9 cellular contexts compared by ENCODE assay signal in genomic region chr22:44363214-44363979, GRCh38. TPM values are rescaled to one million over a fixed set of nuclear protein-coding genes. Genes with fewer than 3 reads are reported as not detected.
DNase-seq lines count a peak whose midpoint lies in the region; ATAC-seq and TF ChIP-seq lines count a peak whose summit lies in the region.
"Had no signal": no experiment of that assay in that cellular context is flagged by ENCODE, and none has a peak within 500 bp of the region (broad histone marks: within the 10 kb centered on the region; RNA-seq: fewer than 3 reads in every experiment).

No MANE protein-coding gene starts in this region.

- peak overlapping the region; percentile 95; the same call in 2 of the 3 replicates for H2BK15ac ChIP-seq in IMR-90 (ENCODE audit: low read depth, low read length)

- TF ChIP-seq CTCF in IMR-90 (conservative IDR thresholded peaks at IDR 0.05; ENCODE audit: low read depth, low read length) (no peak), choroid plexus epithelial cell (conservative IDR thresholded peaks at IDR 0.05; ENCODE audit: low read depth, low read length) (no peak), right lobe of liver (IDR thresholded peaks at IDR 0.05) (no peak)

- POLR2A ChIA-PET in IMR-90 (lab: Charles Lee; ENCODE audit: unreplicated experiment) = no interaction called here

- peak overlapping the region; percentile 89 for H3K18ac ChIP-seq in IMR-90 (ENCODE audit: low read depth, low read length)

- H2BK120ac ChIP-seq in IMR-90 (ENCODE audit: low read depth, low read length) = peak overlapping the region; percentile 100

- peak overlapping the region; percentile 98 for H2AK5ac ChIP-seq in IMR-90 (ENCODE audit: low read depth, low read length)

- peak overlapping the region; percentile 100 for H4K91ac ChIP-seq in IMR-90 (ENCODE audit: insufficient read depth, low read depth, low read length)

- H3K4me1 ChIP-seq in IMR-90 (ENCODE audit: control insufficient read depth, insufficient read depth, low read length) = peaks cover 49% of the 10 kb centered on the region
- H3K4me1 ChIP-seq in right lobe of liver = no peaks in the 10 kb centered on the region
- H3K4me1 ChIP-seq in urinary bladder (ENCODE audit: insufficient read depth) = no peaks in the 10 kb centered on the region

- no peaks in the 10 kb centered on the region for H3K4me1 Mint-ChIP-seq in T-helper 17 cell

- in situ Hi-C loops in IMR-90 (cut with MboI; ENCODE audit: low sequenced_read_pairs) = no loop called here

- TF ChIP-seq POLR2A in IMR-90 (IDR thresholded peaks at IDR 0.05; ENCODE audit: low read depth, low read length) = peak; percentile 81
- TF ChIP-seq POLR2A in right lobe of liver (IDR thresholded peaks at IDR 0.05) = no peak

- H2BK20ac ChIP-seq in IMR-90 (ENCODE audit: low read depth, low read length) = peak overlapping the region; percentile 96

- peaks cover 27% of the 10 kb centered on the region for H3K9me1 ChIP-seq in IMR-90 (ENCODE audit: insufficient read depth, low read length)

- H3K79me1 ChIP-seq in IMR-90 (ENCODE audit: low read depth in 1 of 2, low read length in 2 of 2) = peaks cover 0 to 5% of the 10 kb centered on the region in 2 experiments; a peak in 1 of 4 replicates

- peak; percentile 31; the same call in 1 of the 2 replicates for TF ChIP-seq RAD21 in IMR-90 (IDR thresholded peaks at IDR 0.05; ENCODE audit: low read length)

- peak overlapping the region; percentile 96 for H3K14ac ChIP-seq in IMR-90 (replicated peaks; ENCODE audit: low read depth, low read length)

- H3K27me3 Mint-ChIP-seq in T-helper 17 cell = peaks cover 22% of the 10 kb centered on the region

- H2AFZ ChIP-seq in IMR-90 (replicated peaks; ENCODE audit: low read length, poor library complexity) = peak overlapping the region; percentile 96

- peak overlapping the region; percentile 62 for H3K9ac ChIP-seq in IMR-90 (ENCODE audit: low read depth, low read length)

- H4K5ac ChIP-seq in IMR-90 (ENCODE audit: low read depth, low read length) = peak overlapping the region; percentile 85

- peak overlapping the region; percentile 92 for H3K56ac ChIP-seq in IMR-90 (ENCODE audit: extremely low read depth, insufficient read depth, low read length)

- WGBS in IMR-90 (ENCODE audit: extremely low coverage in 2 of 2, insufficient read length in 1 of 2), 2 experiments = 2% methylated on average over 11 of the region's 26 CpGs; no CpG with 5 or more reads in 1 of the 2 experiments
- WGBS in right lobe of liver (ENCODE audit: insufficient coverage, low coverage, low lambda C conversion rate, missing lambda C conversion rate) = 75% methylated on average over 7 of the region's 26 CpGs
- WGBS in urinary bladder = 26% methylated on average over 26 of the region's 26 CpGs

- peak overlapping the region; percentile 92 to 97 for H4K8ac ChIP-seq in IMR-90 (ENCODE audit: low read depth in 2 of 2, low read length in 2 of 2)

- H3K27me3 ChIP-seq in IMR-90 (ENCODE audit: control insufficient read depth, insufficient read depth, low read length) (no peaks in the 10 kb centered on the region), right lobe of liver (no peaks in the 10 kb centered on the region)

- H3K36me3 Mint-ChIP-seq in T-helper 17 cell (ENCODE audit: low read depth) = no peaks in the 10 kb centered on the region

- no TSS peak for BruUV-seq in IMR-90 (replicated peaks; lab: Mats Ljungman, UMichigan)

- peak overlapping the region; percentile 99 for H3K4ac ChIP-seq in IMR-90 (ENCODE audit: low read depth, low read length)

- H3K4me3 Mint-ChIP-seq in T-helper 17 cell = no peak overlapping the region

- peak overlapping the region; percentile 93 for H2AK9ac ChIP-seq in IMR-90 (replicated peaks; ENCODE audit: low read depth, low read length, poor library complexity)

- dilution Hi-C loops in IMR-90 (cut with HindIII; ENCODE audit: low sequenced_read_pairs, unreplicated experiment) = no loop called here

- ATAC-seq in IMR-90 (ENCODE audit: low read depth) (peak; percentile 79), right lobe of liver (peak in 3 of 4 donors; percentile 33 to 53 (median 50)), T-helper 17 cell (no peak)

- H4K20me1 ChIP-seq in IMR-90 (ENCODE audit: insufficient read depth, low read length) = no peaks in the 10 kb centered on the region

- CTCF ChIA-PET in IMR-90 (lab: Yijun Ruan, JAX) = no interaction called here

- peak; percentile 98 for DNase-seq in IMR-90
- DNase-seq in choroid plexus epithelial cell (ENCODE audit: low read depth) = peak; percentile 19
- peak; percentile 36 to 65 (median 61) for DNase-seq in right lobe of liver
- no peak for DNase-seq in activated T-cell treated with anti-CD3 and anti-CD28 coated beads for 4 hours
- no peak for DNase-seq in activated T-cell treated with anti-CD3 and anti-CD28 coated beads, Interleukin-2, amount 50 U/mL, for 48 hours
- DNase-seq in T-helper 17 cell = no peak
- DNase-seq in NCI-H69 (lab: John Stamatoyannopoulos, UW) = no peak
- DNase-seq: activated naive CD4-positive, alpha-beta T cell had no signal

- intact Hi-C loops in IMR-90 (cut with micrococcal nuclease) = loop anchor here (1.0 to 10.0 kb wide), 3 partner anchors 84 to 187 kb away; no protein-coding TSS in a partner anchor
- intact Hi-C loops in right lobe of liver (cut with DNase I) = no loop called here

- H3K9me3 ChIP-seq in IMR-90 (ENCODE audit: control insufficient read depth, insufficient read depth, low read length) (no peaks in the 10 kb centered on the region), right lobe of liver (no peaks in the 10 kb centered on the region), T-helper 17 cell (ENCODE audit: control insufficient read depth, low read length, poor library complexity, severe bottlenecking) (no peaks in the 10 kb centered on the region)

- peak overlapping the region; percentile 96 for H3K23ac ChIP-seq in IMR-90 (ENCODE audit: low read depth, low read length)

- H3K4me2 ChIP-seq in IMR-90 (ENCODE audit: low read depth, low read length) = peak overlapping the region; percentile 64

- H3K27ac ChIP-seq in IMR-90 (ENCODE audit: insufficient read depth, low read length) (peak overlapping the region; percentile 96), right lobe of liver (no peak overlapping the region), urinary bladder (ENCODE audit: low read depth) (peak overlapping the region; percentile 31)

- H3K4me3 ChIP-seq in IMR-90 (ENCODE audit: insufficient read depth, low read depth, low read length) (no peak overlapping the region), choroid plexus epithelial cell (ENCODE audit: low read depth, low read length) (no peak overlapping the region), right lobe of liver (no peak overlapping the region), urinary bladder (ENCODE audit: low read depth, low read length) (no peak overlapping the region)

- H2BK5ac ChIP-seq in IMR-90 (ENCODE audit: low read depth, low read length, poor library complexity, severe bottlenecking) = peak overlapping the region; percentile 98

- no peaks in the 10 kb centered on the region for H3K36me3 ChIP-seq in IMR-90 (ENCODE audit: control insufficient read depth, insufficient read depth, low read length)
- H3K36me3 ChIP-seq in right lobe of liver = no peaks in the 10 kb centered on the region
- no peaks in the 10 kb centered on the region for H3K36me3 ChIP-seq in urinary bladder (ENCODE audit: insufficient read depth)

- H3K27ac Mint-ChIP-seq in T-helper 17 cell = no peak overlapping the region

TF ChIP-seq in IMR-90, 13 proteins besides CTCF, POLR2A, EP300 and RAD21:
- TF ChIP-seq MAZ (IDR thresholded peaks at IDR 0.05; ENCODE audit: borderline replicate concordance, low read depth, low read length) (peak; percentile 35; the same call in 1 of the 2 replicates), MXI1 (IDR thresholded peaks at IDR 0.05; ENCODE audit: borderline replicate concordance, low read depth, low read length) (peak; percentile 78; the same call in 1 of the 2 replicates), NFE2L2 (IDR thresholded peaks at IDR 0.05; ENCODE audit: low read depth, low read length) (peak; percentile 87), USF2 (IDR thresholded peaks at IDR 0.05; ENCODE audit: low read depth, low read length) (0 out of 2 replicates have a peak, but pooled peaks have one; percentile 28), ELK1 (IDR thresholded peaks at IDR 0.05; ENCODE audit: borderline replicate concordance, low read depth, low read length) (no peak), CHD1 (IDR thresholded peaks at IDR 0.05; ENCODE audit: low read depth, low read length) (no peak), RFX5 (IDR thresholded peaks at IDR 0.05; ENCODE audit: low read depth, low read length) (no peak), FOS (IDR thresholded peaks at IDR 0.05; ENCODE audit: low read depth, low read length) (peak; percentile 87), CEBPB (IDR thresholded peaks at IDR 0.05; ENCODE audit: low read depth, low read length) (no peak), RCOR1 (IDR thresholded peaks at IDR 0.05; ENCODE audit: insufficient replicate concordance, low read length) (peak; percentile 100), SMC3 (IDR thresholded peaks at IDR 0.05; ENCODE audit: low read depth, low read length) (no peak; the same call in 1 of the 2 replicates), BHLHE40 (IDR thresholded peaks at IDR 0.05; ENCODE audit: low read depth, low read length) (peak; percentile 29), MAFK (IDR thresholded peaks at IDR 0.05; ENCODE audit: low read depth, low read length) (0 out of 2 replicates have a peak, but pooled peaks have one; percentile 37)

RNA-seq across cellular contexts. Expression of gene SHISAL1, which starts 50.6 kb away (rescaled TPM):
- 1.1 and 1.4 TPM in 2 replicates for total RNA-seq in IMR-90 (2012; rRNA removed)
- 0.83 and 1.0 TPM in 2 replicates for polyA plus RNA-seq in IMR-90 (2012; rRNA removed)
- 0.36 and 0.56 TPM in 2 replicates for polyA plus RNA-seq in IMR-90 (2012; cell fraction: cytosol; rRNA removed)
- polyA plus RNA-seq in IMR-90 (2012; cell fraction: nucleus; rRNA removed; ENCODE audit: low replicate concordance) = 0.84 and 1.00 TPM in 2 replicates
- total RNA-seq in right lobe of liver = under 1 TPM; 0.05 to 0.31 (median 0.17) TPM
- 5.1 TPM for total RNA-seq in urinary bladder
- polyA plus RNA-seq in urinary bladder = 21.1 TPM
- total RNA-seq in T-helper 17 cell = not detected

Comparison
In these comparisons a context has a peak if more than half of its experiments do, and no peak if none do; other contexts are left out.
1. DNase-seq: peak in IMR-90 (single experiment), choroid plexus epithelial cell (single experiment) and right lobe of liver (3 of 3); none in activated T-cell treated with anti-CD3 and anti-CD28 coated beads for 4 hours (single experiment), activated T-cell treated with anti-CD3 and anti-CD28 coated beads, Interleukin-2, amount 50 U/mL, for 48 hours (0 of 2), T-helper 17 cell (0 of 3) and NCI-H69 (single experiment).
2. H3K27ac ChIP-seq: peak in IMR-90 (single experiment) and urinary bladder (single experiment); none in right lobe of liver (0 of 3).